ENCODE assay signal across 9 cellular contexts in genomic region chr14:24035791-24036179, GRCh38. TPM values are rescaled to one million over a fixed set of nuclear protein-coding genes. Genes with fewer than 3 reads are reported as not detected.
A peak's percentile ranks its signal among the peaks of the same experiment; 100 is the strongest.
DNase-seq lines count a peak whose midpoint lies in the region; ATAC-seq and TF ChIP-seq lines count a peak whose summit lies in the region.
"Not testable (repeated sequence)": the region's sequence is repeated elsewhere in the genome, so short reads cannot be mapped to it uniquely, and the experiment has no call there.
"Had no signal": no experiment of that assay in that cellular context is flagged by ENCODE, and none has a peak within 500 bp of the region (broad histone marks: within the 10 kb centered on the region; RNA-seq: fewer than 3 reads in every experiment).

No MANE protein-coding gene starts in this region.

- H3K27me3 Mint-ChIP-seq in CD4-positive, CD25-positive, alpha-beta regulatory T cell; stimulated activated memory B cell treated with anti-CD40 and anti-IgM and Interleukin-4, amounts not matched to agents 10 μg/mL and 1 μg/mL and 100 μg/mL, for 72 hours: not testable (repeated sequence)
- H3K27me3 Mint-ChIP-seq in T-helper 1 cell treated with Interleukin-12 subunit alpha and Interleukin-12 subunit beta and Interleukin-4 antibody, amounts not matched to agents 30 μg/mL and 1 μg/mL, for 36 hours (ENCODE audit: low read depth): peaks cover 11% of the 10 kb centered on the region

- in situ Hi-C loops in astrocyte of the spinal cord (cut with HindIII; ENCODE audit: low sequenced_read_pairs): not testable (repeated sequence)

- H4K20me1 ChIP-seq in Karpas-422 (ENCODE audit: insufficient read depth, low read depth, low read length): not testable (repeated sequence)

- H3K4me1 Mint-ChIP-seq in CD4-positive, CD25-positive, alpha-beta regulatory T cell: peaks cover 0 to 12% (median 6%) of the 10 kb centered on the region in 4 donors
- peaks cover 16% of the 10 kb centered on the region for H3K4me1 Mint-ChIP-seq in T-helper 1 cell treated with Interleukin-12 subunit alpha and Interleukin-12 subunit beta and Interleukin-4 antibody, amounts not matched to agents 30 μg/mL and 1 μg/mL, for 36 hours (ENCODE audit: low read depth)
- H3K4me1 Mint-ChIP-seq in stimulated activated memory B cell treated with anti-CD40 and anti-IgM and Interleukin-4, amounts not matched to agents 10 μg/mL and 1 μg/mL and 100 μg/mL, for 72 hours: peaks cover 16% of the 10 kb centered on the region

- not testable (repeated sequence) for H3K36me3 Mint-ChIP-seq in CD4-positive, CD25-positive, alpha-beta regulatory T cell; T-helper 1 cell treated with Interleukin-12 subunit alpha and Interleukin-12 subunit beta and Interleukin-4 antibody, amounts not matched to agents 30 μg/mL and 1 μg/mL, for 36 hours (ENCODE audit: low read depth); stimulated activated memory B cell treated with anti-CD40 and anti-IgM and Interleukin-4, amounts not matched to agents 10 μg/mL and 1 μg/mL and 100 μg/mL, for 72 hours

- H3K4me1 ChIP-seq in CD4-positive, CD25-positive, alpha-beta regulatory T cell (ENCODE audit: control insufficient read depth, insufficient read depth, low read length, poor library complexity, severe bottlenecking); cardiac muscle cell (ENCODE audit: low read depth); muscle layer of colon (ENCODE audit: insufficient read depth, low read length): not testable (repeated sequence)
- peaks cover 19% of the 10 kb centered on the region for H3K4me1 ChIP-seq in Karpas-422 (ENCODE audit: low read length)

- not testable (repeated sequence) for DNase-seq in CD4-positive, CD25-positive, alpha-beta regulatory T cell; Karpas-422; astrocyte of the spinal cord (ENCODE audit: low read depth, low spot score); cardiac muscle cell (ENCODE audit: low read depth in 1 of 2, low spot score in 1 of 2)

- H3K9ac ChIP-seq in Karpas-422 (ENCODE audit: low read length): peak overlapping the region; percentile 75
- not testable (repeated sequence) for H3K9ac ChIP-seq in muscle layer of colon (ENCODE audit: low read length)

- peak overlapping the region; percentile 58 to 100 (median 86) for H3K4me3 Mint-ChIP-seq in CD4-positive, CD25-positive, alpha-beta regulatory T cell
- peak overlapping the region; percentile 94 for H3K4me3 Mint-ChIP-seq in T-helper 1 cell treated with Interleukin-12 subunit alpha and Interleukin-12 subunit beta and Interleukin-4 antibody, amounts not matched to agents 30 μg/mL and 1 μg/mL, for 36 hours
- H3K4me3 Mint-ChIP-seq in stimulated activated memory B cell treated with anti-CD40 and anti-IgM and Interleukin-4, amounts not matched to agents 10 μg/mL and 1 μg/mL and 100 μg/mL, for 72 hours: peak overlapping the region; percentile 85

- H3K36me3 ChIP-seq in CD4-positive, CD25-positive, alpha-beta regulatory T cell (ENCODE audit: control insufficient read depth, insufficient read depth, low read length); Karpas-422 (ENCODE audit: insufficient read depth, low read length); cardiac muscle cell; muscle layer of colon (ENCODE audit: insufficient read depth, low read length): not testable (repeated sequence)

- not testable (repeated sequence) for TF ChIP-seq CTCF in astrocyte of the spinal cord (IDR thresholded peaks at IDR 0.05; ENCODE audit: low read depth, low read length); cardiac muscle cell (IDR thresholded peaks at IDR 0.05; ENCODE audit: low read depth, low read length)

- H3K27ac ChIP-seq in CD4-positive, CD25-positive, alpha-beta regulatory T cell (ENCODE audit: insufficient read depth, low read length, poor library complexity, severe bottlenecking); Karpas-422 (ENCODE audit: low read length); muscle layer of colon (ENCODE audit: low read depth, low read length): not testable (repeated sequence)
- peak overlapping the region; percentile 75 for H3K27ac ChIP-seq in cardiac muscle cell

- not testable (repeated sequence) for H3K79me2 ChIP-seq in Karpas-422 (ENCODE audit: low read length)

- H2AFZ ChIP-seq in Karpas-422 (ENCODE audit: low read length): peak overlapping the region; percentile 55; the same call in 1 of the 2 replicates

- H3K9me3 Mint-ChIP-seq in CD4-positive, CD25-positive, alpha-beta regulatory T cell: peaks cover 0 to 23% (median 5%) of the 10 kb centered on the region in 7 donors
- peaks cover 29% of the 10 kb centered on the region for H3K9me3 Mint-ChIP-seq in T-helper 1 cell treated with Interleukin-12 subunit alpha and Interleukin-12 subunit beta and Interleukin-4 antibody, amounts not matched to agents 30 μg/mL and 1 μg/mL, for 36 hours
- not testable (repeated sequence) for H3K9me3 Mint-ChIP-seq in stimulated activated memory B cell treated with anti-CD40 and anti-IgM and Interleukin-4, amounts not matched to agents 10 μg/mL and 1 μg/mL and 100 μg/mL, for 72 hours

- H3K9me3 ChIP-seq in CD4-positive, CD25-positive, alpha-beta regulatory T cell (ENCODE audit: control insufficient read depth in 2 of 2, low read length in 2 of 2): peaks cover 6 to 12% of the 10 kb centered on the region in 2 experiments
- H3K9me3 ChIP-seq in Karpas-422 (ENCODE audit: low read length): peaks cover 13% of the 10 kb centered on the region
- H3K9me3 ChIP-seq in cardiac muscle cell (ENCODE audit: low read depth); muscle layer of colon (ENCODE audit: low read length): not testable (repeated sequence)

- not testable (repeated sequence) for H3K27me3 ChIP-seq in CD4-positive, CD25-positive, alpha-beta regulatory T cell (ENCODE audit: control insufficient read depth, insufficient read depth, low read length); Karpas-422 (ENCODE audit: low read length); cardiac muscle cell; muscle layer of colon (ENCODE audit: control insufficient read depth in 1 of 2, insufficient read depth in 2 of 2, low read length in 2 of 2)

- H3K9me2 ChIP-seq in Karpas-422 (replicated peaks; ENCODE audit: insufficient read depth, low read length): not testable (repeated sequence)

- peak overlapping the region in 1 of 3 donors; percentile 95 for H3K27ac Mint-ChIP-seq in CD4-positive, CD25-positive, alpha-beta regulatory T cell
- H3K27ac Mint-ChIP-seq in T-helper 1 cell treated with Interleukin-12 subunit alpha and Interleukin-12 subunit beta and Interleukin-4 antibody, amounts not matched to agents 30 μg/mL and 1 μg/mL, for 36 hours: peak overlapping the region; percentile 36
- peak overlapping the region; percentile 83 for H3K27ac Mint-ChIP-seq in stimulated activated memory B cell treated with anti-CD40 and anti-IgM and Interleukin-4, amounts not matched to agents 10 μg/mL and 1 μg/mL and 100 μg/mL, for 72 hours

- not testable (repeated sequence) for H3K4me3 ChIP-seq in CD4-positive, CD25-positive, alpha-beta regulatory T cell (ENCODE audit: low read depth, low read length)
- H3K4me3 ChIP-seq in Karpas-422 (ENCODE audit: low read length) (peak overlapping the region; percentile 69), astrocyte of the spinal cord (ENCODE audit: low read depth, low read length) (peak overlapping the region; percentile 51), cardiac muscle cell (peak overlapping the region; percentile 40), muscle layer of colon (ENCODE audit: low read depth in 1 of 2, low read length in 2 of 2) (peak overlapping the region; percentile 73 to 85)

- H3K4me2 ChIP-seq in Karpas-422 (ENCODE audit: low read depth, low read length, poor library complexity, severe bottlenecking): peak overlapping the region; percentile 82

- ATAC-seq in CD4-positive, CD25-positive, alpha-beta regulatory T cell (ENCODE audit: low read depth in 2 of 2): peak in 1 of 2 donors; percentile 7
- peak; percentile 16 for ATAC-seq in GM21528 (IDR thresholded peaks at IDR 0.05; ENCODE audit: low FRiP score, unreplicated experiment)
- not testable (repeated sequence) for ATAC-seq in stimulated activated memory B cell treated with anti-CD40 and anti-IgM and Interleukin-4, amounts not matched to agents 10 μg/mL and 1 μg/mL and 100 μg/mL, for 72 hours

RNA-seq across cellular contexts. Expression of gene CARMIL3, which starts 16.0 kb away (rescaled TPM):
- total RNA-seq in CD4-positive, CD25-positive, alpha-beta regulatory T cell: 0.52 TPM
- polyA plus RNA-seq in CD4-positive, CD25-positive, alpha-beta regulatory T cell: not detected
- total RNA-seq in Karpas-422 (2014; rRNA removed; shearing (Covaris generic); ENCODE audit: low replicate concordance): 58.4 and 110 TPM in 2 replicates
- total RNA-seq in cardiac muscle cell: 0.06 and 0.85 TPM in 2 replicates
- polyA plus RNA-seq in cardiac muscle cell: 0.05 and 0.22 TPM in 2 replicates

RNA-seq across cellular contexts. Expression of gene CPNE6, which starts 35.6 kb away (rescaled TPM):
- not detected for total RNA-seq in CD4-positive, CD25-positive, alpha-beta regulatory T cell
- polyA plus RNA-seq in CD4-positive, CD25-positive, alpha-beta regulatory T cell: not detected
- total RNA-seq in Karpas-422 (2014; rRNA removed; shearing (Covaris generic); ENCODE audit: low replicate concordance): 0.04 and 1.3 TPM in 2 replicates
- 0.12 TPM in 1 of 2 replicates, not detected in the other for total RNA-seq in cardiac muscle cell
- polyA plus RNA-seq in cardiac muscle cell: 0.43 and 0.96 TPM in 2 replicates
- total RNA-seq: HT1080 had no signal

RNA-seq across cellular contexts. Expression of gene DHRS4L2, which starts 47.1 kb away (rescaled TPM):
- total RNA-seq in CD4-positive, CD25-positive, alpha-beta regulatory T cell: 15.2 TPM
- polyA plus RNA-seq in CD4-positive, CD25-positive, alpha-beta regulatory T cell: 10 to 100 TPM; 13.4 to 22.0 (median 18.5) TPM
- 53.7 and 66.1 TPM in 2 replicates for total RNA-seq in Karpas-422 (2014; rRNA removed; shearing (Covaris generic); ENCODE audit: low replicate concordance)
- total RNA-seq in cardiac muscle cell: 13.7 and 17.0 TPM in 2 replicates
- polyA plus RNA-seq in cardiac muscle cell: 23.7 and 33.1 TPM in 2 replicates

RNA-seq across cellular contexts. Expression of gene PCK2, which starts 58.3 kb away (rescaled TPM):
- 21.0 TPM for total RNA-seq in CD4-positive, CD25-positive, alpha-beta regulatory T cell
- 10 to 100 TPM; 26.3 to 32.2 (median 27.8) TPM for polyA plus RNA-seq in CD4-positive, CD25-positive, alpha-beta regulatory T cell
- total RNA-seq in Karpas-422 (2014; rRNA removed; shearing (Covaris generic); ENCODE audit: low replicate concordance): 106 and 151 TPM in 2 replicates
- 11.2 and 18.9 TPM in 2 replicates for total RNA-seq in cardiac muscle cell
- polyA plus RNA-seq in cardiac muscle cell: 12.2 and 20.0 TPM in 2 replicates

Comparison
In these comparisons a context has a peak if more than half of its experiments do, and no peak if none do; other contexts are left out.
1. RNA of gene CARMIL3, which starts 16.0 kb away (total RNA-seq): 58.4 to 110 TPM in Karpas-422; 0.52 TPM in CD4-positive, CD25-positive, alpha-beta regulatory T cell (single experiment) and 0.06 to 0.85 TPM in cardiac muscle cell; every median in the first group is over 10 times any median in the second.
2. Peak in every context shown above with its lines, with median percentiles within 50 percentile points of each other: H3K4me3 Mint-ChIP-seq.